Comparison of ENCODE assay signal across 8 cellular contexts in genomic region chr17:16584273-16584995, GRCh38. TPM values are rescaled to one million over a fixed set of nuclear protein-coding genes. Genes with fewer than 3 reads are reported as not detected.
DNase-seq lines count a peak whose midpoint lies in the region; ATAC-seq and TF ChIP-seq lines count a peak whose summit lies in the region.

No MANE protein-coding gene starts in this region.

- BruUV-seq in mammary epithelial cell (replicated peaks; lab: Mats Ljungman, UMichigan), result no TSS peak

- H3K36me3 Mint-ChIP-seq in WTC11, result peaks cover under 1% of the 10 kb centered on the region; the same call in 1 of the 2 replicates

- H3K4me3 ChIP-seq in mammary epithelial cell (replicated peaks in 1 of 3; ENCODE audit: insufficient read depth in 1 of 3, low read depth in 2 of 3, low read length in 3 of 3) (peak overlapping the region; percentile 52 to 65 (median 62)), iPS-20b (ENCODE audit: low read length) (peak overlapping the region; percentile 58; the same call in 1 of the 2 replicates), skeletal muscle cell (ENCODE audit: low read depth, low read length) (peak overlapping the region; percentile 50)

- no peak overlapping the region for H3K27ac ChIP-seq in 22Rv1
- H3K27ac ChIP-seq in mammary epithelial cell (ENCODE audit: insufficient read depth, low read depth, low read length), result no peak overlapping the region
- H3K27ac ChIP-seq in iPS-20b (ENCODE audit: low read length), result no peak overlapping the region

- no peaks in the 10 kb centered on the region for H3K9me3 ChIP-seq in mammary epithelial cell (replicated peaks; ENCODE audit: insufficient read depth, low read length)
- no peaks in the 10 kb centered on the region for H3K9me3 ChIP-seq in iPS-20b (ENCODE audit: insufficient read depth, low read depth, low read length)

- in situ Hi-C loops in mammary epithelial cell (cut with MboI; ENCODE audit: low sequenced_read_pairs in 2 of 2), result loop anchor here in 1 of 2 donors (25.0 kb wide), 1 partner anchor 278 kb away; no protein-coding TSS in a partner anchor

- POLR2A ChIA-PET in WTC11 (lab: Charles Lee), result interaction anchor here (0.6 to 1.1 kb wide), 2 partner anchors 49 to 89 kb away, joined by 3 to 4 read pairs; no protein-coding TSS in a partner anchor

- H3K36me3 ChIP-seq in mammary epithelial cell (ENCODE audit: insufficient read depth, low read length), result no peaks in the 10 kb centered on the region
- no peaks in the 10 kb centered on the region for H3K36me3 ChIP-seq in iPS-20b (ENCODE audit: insufficient read depth, low read depth, low read length)

- no peaks in the 10 kb centered on the region for H4K20me1 ChIP-seq in mammary epithelial cell (ENCODE audit: insufficient read depth, low read length)

- peak overlapping the region; percentile 98 for H2AFZ ChIP-seq in mammary epithelial cell (ENCODE audit: low read depth, low read length)

- peak overlapping the region; percentile 94 for H3K4me2 ChIP-seq in mammary epithelial cell (ENCODE audit: insufficient read depth, low read depth, low read length)

- no peaks in the 10 kb centered on the region for H3K79me2 ChIP-seq in mammary epithelial cell (ENCODE audit: insufficient read depth, low read length)

- peaks cover 10% of the 10 kb centered on the region for H3K9me3 Mint-ChIP-seq in WTC11

- intact Hi-C loops in mammary epithelial cell (cut with micrococcal nuclease), result loop anchor here (10.0 kb wide), 1 partner anchor 220 kb away; no protein-coding TSS in a partner anchor

- H3K9ac ChIP-seq in mammary epithelial cell (ENCODE audit: insufficient read depth, low read length) (no peak overlapping the region), iPS-20b (ENCODE audit: low read depth, low read length) (peak overlapping the region; percentile 21; the same call in 1 of the 2 replicates)

- 6% methylated on average over 26 of the region's 39 CpGs for WGBS in mammary epithelial cell (ENCODE audit: low coverage, missing lambda C conversion rate)

- peaks cover 68% of the 10 kb centered on the region for H3K27me3 Mint-ChIP-seq in WTC11 (ENCODE audit: low read depth)

- dilution Hi-C loops in mammary epithelial cell (cut with HindIII; ENCODE audit: low sequenced_read_pairs), result no loop called here

- H3K27me3 ChIP-seq in mammary epithelial cell (ENCODE audit: insufficient read depth, low read length) (no peaks in the 10 kb centered on the region), iPS-20b (ENCODE audit: insufficient read depth, low read length) (peaks cover 41% of the 10 kb centered on the region)

- peak overlapping the region; percentile 73 for H3K4me3 Mint-ChIP-seq in WTC11

- DNase-seq in GM19240 (ENCODE audit: insufficient read length, low spot score), result peak; percentile 4
- peak; percentile 41 for DNase-seq in NCI-H2107 treated with DMSO at 0.1 percent for 48 hours (lab: John Stamatoyannopoulos, UW; ENCODE audit: unreplicated experiment)
- DNase-seq in WTC11 (ENCODE audit: low spot score), result peak; percentile 94
- DNase-seq in mammary epithelial cell, result peak; percentile 78
- DNase-seq in skeletal muscle cell (ENCODE audit: low read depth), result peak; percentile 43

- ATAC-seq in WTC11 (peak; percentile 90), HG02852 (IDR thresholded peaks at IDR 0.05; ENCODE audit: unreplicated experiment) (no peak)

- H3K27ac Mint-ChIP-seq in WTC11, result no peak overlapping the region

- TF ChIP-seq CTCF in 22Rv1 (IDR thresholded peaks at IDR 0.05) (peak; percentile 98), WTC11 (IDR thresholded peaks at IDR 0.05) (peak; percentile 73), mammary epithelial cell (conservative IDR thresholded peaks at IDR 0.05 in 1 of 2, IDR thresholded peaks at IDR 0.05 in 1 of 2; ENCODE audit: extremely low read depth in 1 of 2, insufficient read depth in 1 of 2, low read depth in 1 of 2, low read length in 2 of 2) (peak; percentile 90 to 96)

- peaks cover 14% of the 10 kb centered on the region for H3K4me1 Mint-ChIP-seq in WTC11

- peaks cover 11% of the 10 kb centered on the region for H3K4me1 ChIP-seq in mammary epithelial cell (ENCODE audit: insufficient read depth, low read length)
- H3K4me1 ChIP-seq in iPS-20b (ENCODE audit: insufficient read depth, low read length), result no peaks in the 10 kb centered on the region

- CTCF ChIA-PET in WTC11 (lab: Charles Lee) (interaction anchor here (0.5 to 3.4 kb wide), 30 partner anchors 9 to 279 kb away, joined by 3 to 32 read pairs (median 4); partner anchors contain the start of genes CCDC144A and ZNF287), mammary epithelial cell (lab: Charles Lee; ENCODE audit: low non-redundant PET) (interaction anchor here (0.5 to 0.6 kb wide), 3 partner anchors 105 to 407 kb away, joined by 3 to 16 read pairs (median 4); no protein-coding TSS in a partner anchor)

TF ChIP-seq in WTC11, 78 proteins besides CTCF, POLR2A, EP300 and RAD21:
- TF ChIP-seq ZNF121 (CRISPR knock-in tag; IDR thresholded peaks at IDR 0.05), result peak; percentile 94
- TF ChIP-seq ZNF138 (CRISPR knock-in tag; conservative IDR thresholded peaks at IDR 0.05), result no peak
- no peak for TF ChIP-seq PRDM15 (CRISPR knock-in tag; IDR thresholded peaks at IDR 0.05)
- no peak for TF ChIP-seq ZSCAN18 (CRISPR knock-in tag; IDR thresholded peaks at IDR 0.05)
- no peak for TF ChIP-seq CREB1 (CRISPR knock-in tag; IDR thresholded peaks at IDR 0.05)
- no peak for TF ChIP-seq NFATC4 (CRISPR knock-in tag; IDR thresholded peaks at IDR 0.05)
- TF ChIP-seq ATF1 (CRISPR knock-in tag; IDR thresholded peaks at IDR 0.05), result no peak
- no peak for TF ChIP-seq GABPB1 (CRISPR knock-in tag; IDR thresholded peaks at IDR 0.05)
- no peak for TF ChIP-seq TCF7 (CRISPR knock-in tag; IDR thresholded peaks at IDR 0.05; ENCODE audit: low read depth)
- TF ChIP-seq TP53 (CRISPR knock-in tag; IDR thresholded peaks at IDR 0.05), result no peak
- TF ChIP-seq PRRX2 (CRISPR knock-in tag; IDR thresholded peaks at IDR 0.05), result no peak
- TF ChIP-seq MAX (CRISPR knock-in tag; IDR thresholded peaks at IDR 0.05), result peak; percentile 79
- TF ChIP-seq RELA (CRISPR knock-in tag; IDR thresholded peaks at IDR 0.05; ENCODE audit: borderline replicate concordance), result no peak
- peak; percentile 73 for TF ChIP-seq ETV6 (CRISPR knock-in tag; IDR thresholded peaks at IDR 0.05)
- no peak for TF ChIP-seq SOX15 (CRISPR knock-in tag; IDR thresholded peaks at IDR 0.05)
- 0 out of 2 replicates have a peak, but pooled peaks have one; percentile 32 for TF ChIP-seq FOXK1 (CRISPR knock-in tag; IDR thresholded peaks at IDR 0.05)
- no peak for TF ChIP-seq RORB (CRISPR knock-in tag; IDR thresholded peaks at IDR 0.05)
- no peak for TF ChIP-seq JUN (CRISPR knock-in tag; IDR thresholded peaks at IDR 0.05)

RNA-seq across cellular contexts. Expression of gene ZNF287, which starts 15.4 kb away (rescaled TPM):
- total RNA-seq in WTC11 (2021) (5.4 to 8.9 TPM (median 8.1 TPM) in 3 replicates), mammary epithelial cell (1 to 10 TPM; 6.6 to 6.7 TPM)
- 4.4 TPM for polyA plus RNA-seq in mammary epithelial cell
- polyA minus RNA-seq in mammary epithelial cell, result 14.1 TPM

Comparison
In these comparisons a context has a peak if more than half of its experiments do, and no peak if none do; other contexts are left out.
1. DNase-seq: peak in every context shown above with its lines; median percentile 94 in WTC11; 78 in mammary epithelial cell; 43 in skeletal muscle cell; 41 in NCI-H2107 treated with DMSO at 0.1 percent for 48 hours; 4 in GM19240.